Comparison of ENCODE assay signal across 16 cellular contexts in genomic region chr16:56980792-56981724, GRCh38. TPM values are rescaled to one million over a fixed set of nuclear protein-coding genes. Genes with fewer than 3 reads are reported as not detected.
DNase-seq lines count a peak whose midpoint lies in the region; ATAC-seq and TF ChIP-seq lines count a peak whose summit lies in the region.
"Had no signal": no experiment of that assay in that cellular context is flagged by ENCODE, and none has a peak within 500 bp of the region (broad histone marks: within the 10 kb centered on the region; RNA-seq: fewer than 3 reads in every experiment).

No MANE protein-coding gene starts in this region.

- DNase-seq in T-helper 2 cell treated with Interferon-gamma antibody and Interleukin-4, amounts not matched to agents 5 μg/mL and 100 μg/mL, for 36 hours (ENCODE audit: low spot score), result no peak
- no peak for DNase-seq in T-helper 2 cell
- no peak for DNase-seq in T-helper 17 cell
- DNase-seq in posterior vena cava (ENCODE audit: low spot score), result peak; percentile 23
- DNase-seq in right atrium auricular region (ENCODE audit: low spot score), result no peak
- no peak for DNase-seq in mesenteric fat pad (ENCODE audit: low spot score)
- DNase-seq in head of caudate nucleus, result no peak
- DNase-seq: NCI-H1048; NCI-H748 treated with DMSO at 0.1 percent for 48 hours; stimulated activated CD4-positive, alpha-beta T cell treated with anti-CD3 and anti-CD28 coated beads, Interleukin-1b, Interleukin-23, amount 100 ng/mL, for 48 hours had no signal

- H3K4me1 ChIP-seq in right atrium auricular region, result peaks cover 0 to 13% of the 10 kb centered on the region in 2 donors
- H3K4me1 ChIP-seq: parathyroid adenoma had no signal

- no peak overlapping the region for H3K27ac ChIP-seq in right atrium auricular region
- H3K27ac ChIP-seq: A549, parathyroid adenoma had no signal

- H3K36me3 Mint-ChIP-seq in T-helper 2 cell treated with Interferon-gamma antibody and Interleukin-4, amounts not matched to agents 5 μg/mL and 100 μg/mL, for 36 hours (ENCODE audit: low read depth), result peaks cover 31% of the 10 kb centered on the region
- peaks cover 6% of the 10 kb centered on the region for H3K36me3 Mint-ChIP-seq in T-helper 17 cell (ENCODE audit: low read depth)

- H3K9me3 Mint-ChIP-seq in T-helper 2 cell treated with Interferon-gamma antibody and Interleukin-4, amounts not matched to agents 5 μg/mL and 100 μg/mL, for 36 hours, result no peaks in the 10 kb centered on the region

- H3K4me3 Mint-ChIP-seq in T-helper 2 cell treated with Interferon-gamma antibody and Interleukin-4, amounts not matched to agents 5 μg/mL and 100 μg/mL, for 36 hours, result no peak overlapping the region
- H3K4me3 Mint-ChIP-seq in T-helper 17 cell, result no peak overlapping the region

- H3K27me3 ChIP-seq in right atrium auricular region, result no peaks in the 10 kb centered on the region
- H3K27me3 ChIP-seq: ascending aorta had no signal

- no peaks in the 10 kb centered on the region for H3K27me3 Mint-ChIP-seq in T-helper 2 cell treated with Interferon-gamma antibody and Interleukin-4, amounts not matched to agents 5 μg/mL and 100 μg/mL, for 36 hours (ENCODE audit: low read depth)
- no peaks in the 10 kb centered on the region for H3K27me3 Mint-ChIP-seq in T-helper 17 cell

- no peaks in the 10 kb centered on the region for H3K36me3 ChIP-seq in right atrium auricular region
- H3K36me3 ChIP-seq: ascending aorta had no signal

- intact Hi-C loops in posterior vena cava (cut with DNase I), result no loop called here
- intact Hi-C loops in head of caudate nucleus (cut with DNase I), result no loop called here

- peak overlapping the region; percentile 11 for H3K27ac Mint-ChIP-seq in T-helper 2 cell treated with Interferon-gamma antibody and Interleukin-4, amounts not matched to agents 5 μg/mL and 100 μg/mL, for 36 hours
- H3K27ac Mint-ChIP-seq in T-helper 17 cell, result peak overlapping the region; percentile 51

- no peaks in the 10 kb centered on the region for H3K9me3 ChIP-seq in T-helper 17 cell (ENCODE audit: control insufficient read depth, low read length, poor library complexity, severe bottlenecking)
- H3K9me3 ChIP-seq in right atrium auricular region, result no peaks in the 10 kb centered on the region
- H3K9me3 ChIP-seq: A549, ascending aorta had no signal

- peaks cover 35% of the 10 kb centered on the region for H3K4me1 Mint-ChIP-seq in T-helper 2 cell treated with Interferon-gamma antibody and Interleukin-4, amounts not matched to agents 5 μg/mL and 100 μg/mL, for 36 hours (ENCODE audit: low read depth)
- peaks cover 51% of the 10 kb centered on the region for H3K4me1 Mint-ChIP-seq in T-helper 17 cell

- peak; percentile 41 for ATAC-seq in HG02610 (IDR thresholded peaks at IDR 0.05; ENCODE audit: unreplicated experiment)
- no peak for ATAC-seq in T-helper 17 cell
- ATAC-seq: A549, HCT116 had no signal

- no peak for TF ChIP-seq CTCF in right atrium auricular region (IDR thresholded peaks at IDR 0.05)

- H3K4me3 ChIP-seq in right atrium auricular region, result no peak overlapping the region
- H3K4me3 ChIP-seq: A549, ascending aorta had no signal

RNA-seq across cellular contexts. Expression of gene NLRC5, which starts 8.3 kb away (rescaled TPM):
- total RNA-seq in T-helper 17 cell (100 to 1,000 TPM; 381 to 578 TPM), posterior vena cava (10 to 100 TPM; 37.8 to 53.2 TPM), right atrium auricular region (1 to 10 TPM; 8.0 to 9.7 TPM), mesenteric fat pad (63.9 TPM)

RNA-seq across cellular contexts. Expression of gene CETP, which starts 19.3 kb away (rescaled TPM):
- 1 to 10 TPM in 1 of 2 donors, not detected in 1; 2.3 TPM for total RNA-seq in T-helper 17 cell
- total RNA-seq in posterior vena cava, result under 1 TPM in 1 of 2 donors, not detected in 1; 0.60 TPM
- total RNA-seq in right atrium auricular region, result not detected
- 6.4 TPM for total RNA-seq in mesenteric fat pad
- total RNA-seq: ascending aorta, Daoy had no signal

RNA-seq across cellular contexts. Expression of gene HERPUD1, which starts 49.1 kb away (rescaled TPM):
- total RNA-seq in T-helper 17 cell (100 to 1,000 TPM; 225 to 255 TPM), posterior vena cava (100 to 1,000 TPM in 1 of 2 donors, 10 to 100 TPM in 1; 99.7 to 106 TPM), right atrium auricular region (100 to 1,000 TPM in 1 of 2 donors, 10 to 100 TPM in 1; 76.4 to 140 TPM), mesenteric fat pad (186 TPM)
